Comparison of ENCODE assay signal across 8 cellular contexts in genomic region chr19:11435057-11435832, GRCh38. TPM values are rescaled to one million over a fixed set of nuclear protein-coding genes. Genes with fewer than 3 reads are reported as not detected.
DNase-seq lines count a peak whose midpoint lies in the region; ATAC-seq and TF ChIP-seq lines count a peak whose summit lies in the region.

Gene ODAD3, minus strand, starts transcription at chr19:11435121. Its CDS starts 105 bp downstream, at chr19:11435016.
Gene PRKCSH, plus strand, starts transcription at chr19:11435635. Its CDS starts 483 bp downstream, at chr19:11436118.

- peaks cover 0 to 1% (median 0%) of the 10 kb centered on the region in 7 donors for H3K9me3 Mint-ChIP-seq in CD4-positive, CD25-positive, alpha-beta regulatory T cell

- peaks cover 4 to 30% (median 10%) of the 10 kb centered on the region in 4 donors for H3K4me1 Mint-ChIP-seq in CD4-positive, CD25-positive, alpha-beta regulatory T cell

- H3K36me3 Mint-ChIP-seq in CD4-positive, CD25-positive, alpha-beta regulatory T cell, result peaks cover 6% of the 10 kb centered on the region

- under 1% methylated on average over 53 of the region's 53 CpGs for WGBS in liver

- peaks cover 21% of the 10 kb centered on the region for H3K4me1 ChIP-seq in CD4-positive, CD25-positive, alpha-beta regulatory T cell (ENCODE audit: control insufficient read depth, insufficient read depth, low read length, poor library complexity, severe bottlenecking)
- peaks cover 9 to 17% (median 15%) of the 10 kb centered on the region in 4 donors for H3K4me1 ChIP-seq in liver (ENCODE audit: control insufficient read depth in 4 of 4, insufficient read depth in 4 of 4, low read length in 3 of 4)

- H3K9me3 ChIP-seq in CD4-positive, CD25-positive, alpha-beta regulatory T cell (ENCODE audit: control insufficient read depth in 2 of 2, low read length in 2 of 2), result no peaks in the 10 kb centered on the region
- no peaks in the 10 kb centered on the region for H3K9me3 ChIP-seq in liver (ENCODE audit: control insufficient read depth in 4 of 4, low read length in 3 of 4)

- peak; percentile 99 for TF ChIP-seq CTCF in liver (IDR thresholded peaks at IDR 0.05; ENCODE audit: low read depth, low read length, missing input control)

- peaks cover 6% of the 10 kb centered on the region for H3K27me3 Mint-ChIP-seq in CD4-positive, CD25-positive, alpha-beta regulatory T cell

- peak within 1 kb of the TSS; percentile 92 to 99 (median 97) for H3K27ac Mint-ChIP-seq in CD4-positive, CD25-positive, alpha-beta regulatory T cell

- H3K9ac ChIP-seq in liver (ENCODE audit: low read depth in 1 of 2, low read length in 2 of 2), result peak within 1 kb of the TSS; percentile 53 to 70

- H3K4me3 Mint-ChIP-seq in CD4-positive, CD25-positive, alpha-beta regulatory T cell, result peak within 1 kb of the TSS; percentile 97 to 100 (median 100)

- TF ChIP-seq RAD21 in liver (IDR thresholded peaks at IDR 0.05), result peak; percentile 37 to 53

- peak within 1 kb of the TSS; percentile 83 for H3K4me3 ChIP-seq in CD4-positive, CD25-positive, alpha-beta regulatory T cell (ENCODE audit: low read depth, low read length)
- H3K4me3 ChIP-seq in liver (ENCODE audit: low read depth in 1 of 3, low read length in 3 of 3), result peak within 1 kb of the TSS; percentile 77 to 93 (median 82)

- peak; percentile 96 to 99 (median 99) for DNase-seq in CD4-positive, CD25-positive, alpha-beta regulatory T cell
- DNase-seq in NCI-H748 (lab: John Stamatoyannopoulos, UW; ENCODE audit: unreplicated experiment) (peak; percentile 99), dermis microvascular lymphatic vessel endothelial cell (ENCODE audit: low read depth in 2 of 2) (peak; percentile 99 to 100)
- peak; percentile 98 for DNase-seq in activated CD4-positive, alpha-beta T cell treated with anti-CD3 and anti-CD28 coated beads, Interleukin-2, amount 50 U/mL, for 4 hours
- DNase-seq in stimulated activated CD4-positive, alpha-beta T cell treated with anti-CD3 and anti-CD28 coated beads, Interleukin-4, amount 100 ng/mL, for 24 hours, result peak; percentile 100

- H3K36me3 ChIP-seq in CD4-positive, CD25-positive, alpha-beta regulatory T cell (ENCODE audit: control insufficient read depth, insufficient read depth, low read length), result peaks cover 15% of the 10 kb centered on the region
- H3K36me3 ChIP-seq in liver (ENCODE audit: control insufficient read depth in 4 of 4, insufficient read depth in 3 of 4, low read depth in 1 of 4, low read length in 3 of 4), result peaks cover 0 to 9% (median 5%) of the 10 kb centered on the region in 4 donors

- no peaks in the 10 kb centered on the region for H3K27me3 ChIP-seq in CD4-positive, CD25-positive, alpha-beta regulatory T cell (ENCODE audit: control insufficient read depth, insufficient read depth, low read length)
- H3K27me3 ChIP-seq in liver (ENCODE audit: control insufficient read depth in 4 of 4, insufficient read depth in 4 of 4, low read length in 3 of 4), result no peaks in the 10 kb centered on the region

- H3K27ac ChIP-seq in CD4-positive, CD25-positive, alpha-beta regulatory T cell (ENCODE audit: insufficient read depth, low read length, poor library complexity, severe bottlenecking), result peak within 1 kb of the TSS; percentile 82
- H3K27ac ChIP-seq in liver (ENCODE audit: low read depth in 1 of 2, low read length in 2 of 2), result peak within 1 kb of the TSS; percentile 63 to 75

- peak; percentile 94 to 95 for ATAC-seq in CD4-positive, CD25-positive, alpha-beta regulatory T cell (ENCODE audit: low read depth in 2 of 2)
- peak; percentile 86 for ATAC-seq in GM19372 (IDR thresholded peaks at IDR 0.05; ENCODE audit: low read depth, unreplicated experiment)
- peak; percentile 81 for ATAC-seq in HG03558 (IDR thresholded peaks at IDR 0.05; ENCODE audit: extremely low read depth, unreplicated experiment)

TF ChIP-seq in liver, 16 proteins besides CTCF, POLR2A, EP300 and RAD21:
- peak; percentile 92 to 98 for TF ChIP-seq GABPA (IDR thresholded peaks at IDR 0.05 in 1 of 2, conservative IDR thresholded peaks at IDR 0.05 in 1 of 2)
- no peak for TF ChIP-seq ZBTB33 (IDR thresholded peaks at IDR 0.05)
- TF ChIP-seq EGR1 (IDR thresholded peaks at IDR 0.05; ENCODE audit: low read depth in 2 of 2), result peak; percentile 62 to 84
- TF ChIP-seq FOXA2 (IDR thresholded peaks at IDR 0.05), result peak; percentile 40
- peak; percentile 92 for TF ChIP-seq SP1 (IDR thresholded peaks at IDR 0.05)
- TF ChIP-seq YY1 (IDR thresholded peaks at IDR 0.05), result peak; percentile 100
- TF ChIP-seq FOXA1 (IDR thresholded peaks at IDR 0.05), result peak; percentile 54
- TF ChIP-seq NR2F2 (IDR thresholded peaks at IDR 0.05), result peak; percentile 69
- TF ChIP-seq TAF1 (conservative IDR thresholded peaks at IDR 0.05), result no peak
- TF ChIP-seq ATF3 (IDR thresholded peaks at IDR 0.05), result peak; percentile 58
- TF ChIP-seq HNF4A (conservative IDR thresholded peaks at IDR 0.05), result peak; percentile 77 to 85
- TF ChIP-seq RXRA (IDR thresholded peaks at IDR 0.05), result peak; percentile 59 to 76
- TF ChIP-seq JUND (IDR thresholded peaks at IDR 0.05), result peak in 1 of 2 donors; percentile 73
- peak; percentile 64 for TF ChIP-seq MAX (IDR thresholded peaks at IDR 0.05)
- peak; percentile 84 for TF ChIP-seq REST (IDR thresholded peaks at IDR 0.05)
- peak; percentile 53 for TF ChIP-seq HNF4G (IDR thresholded peaks at IDR 0.05)

RNA-seq across cellular contexts. Expression of gene ODAD3, which starts in this region (rescaled TPM):
- not detected for total RNA-seq in CD4-positive, CD25-positive, alpha-beta regulatory T cell
- polyA plus RNA-seq in CD4-positive, CD25-positive, alpha-beta regulatory T cell, result not detected
- total RNA-seq in dermis microvascular lymphatic vessel endothelial cell (under 0.01 and 0.13 TPM in 2 replicates), liver (under 1 TPM in 1 of 2 donors, not detected in 1; 0.08 TPM)
- under 1 TPM; 0.21 to 0.46 TPM for polyA plus RNA-seq in liver

RNA-seq across cellular contexts. Expression of gene PRKCSH, which starts in this region (rescaled TPM):
- 244 TPM for total RNA-seq in CD4-positive, CD25-positive, alpha-beta regulatory T cell
- 10 to 100 TPM; 29.0 to 38.0 (median 31.5) TPM for polyA plus RNA-seq in CD4-positive, CD25-positive, alpha-beta regulatory T cell
- 101 and 136 TPM in 2 replicates for total RNA-seq in dermis microvascular lymphatic vessel endothelial cell
- total RNA-seq in liver, result 100 to 1,000 TPM in 1 of 2 donors, 10 to 100 TPM in 1; 53.0 to 104 TPM
- polyA plus RNA-seq in liver, result 100 to 1,000 TPM in 1 of 2 donors, 10 to 100 TPM in 1; 42.9 to 165 TPM

Comparison
In these comparisons a context has a peak if more than half of its experiments do, and no peak if none do; other contexts are left out.
1. Peak in every context shown above with its lines: DNase-seq, ATAC-seq, H3K4me3 ChIP-seq and H3K27ac ChIP-seq.